ENCODE assay signal across 1 cellular context in genomic region chr9:42852133-42852532, GRCh38.
A peak's percentile ranks its signal among the peaks of the same experiment; 100 is the strongest.
TF ChIP-seq lines count a peak whose summit lies in the region.

No MANE protein-coding gene starts in this region.

TF ChIP-seq in HepG2, 621 proteins besides CTCF, POLR2A, EP300 and RAD21 (continued from another document):
- TF ChIP-seq PRDM4 (CRISPR knock-in tag; IDR thresholded peaks at IDR 0.05; ENCODE audit: borderline replicate concordance) (no peak), ARHGAP35 (CRISPR knock-in tag; IDR thresholded peaks at IDR 0.05; ENCODE audit: borderline replicate concordance) (no peak), ZNF710 (CRISPR knock-in tag; IDR thresholded peaks at IDR 0.05; ENCODE audit: borderline replicate concordance) (no peak), TAF1 (CRISPR knock-in tag; IDR thresholded peaks at IDR 0.05) (0 out of 2 replicates have a peak, but pooled peaks have one; percentile 22), HNF1A (IDR thresholded peaks at IDR 0.05; ENCODE audit: low read depth) (no peak), HNF1A (CRISPR knock-in tag; IDR thresholded peaks at IDR 0.05; ENCODE audit: borderline replicate concordance) (no peak), HMGXB4 (CRISPR knock-in tag; IDR thresholded peaks at IDR 0.05; ENCODE audit: borderline replicate concordance in 1 of 2, low read depth in 1 of 2) (peak; percentile 64 to 91; a peak in 2 of 4 replicates), ZNF616 (CRISPR knock-in tag; IDR thresholded peaks at IDR 0.05; ENCODE audit: low read depth) (no peak), TBX2 (CRISPR knock-in tag; IDR thresholded peaks at IDR 0.05; ENCODE audit: borderline replicate concordance) (peak; percentile 40; the same call in 1 of the 2 replicates), MAFK (conservative IDR thresholded peaks at IDR 0.05 in 1 of 2, IDR thresholded peaks at IDR 0.05 in 1 of 2; ENCODE audit: low read length in 2 of 2) (no peak), FOXA3 (CRISPR knock-in tag; IDR thresholded peaks at IDR 0.05) (no peak), ZNF446 (CRISPR knock-in tag; IDR thresholded peaks at IDR 0.05) (no peak), RBFOX2 (IDR thresholded peaks at IDR 0.05; ENCODE audit: low read depth, low read length) (peak; percentile 76), REPIN1 (CRISPR knock-in tag; IDR thresholded peaks at IDR 0.05; ENCODE audit: borderline replicate concordance, low read depth) (0 out of 2 replicates have a peak, but pooled peaks have one; percentile 27), GABPB1 (CRISPR knock-in tag; IDR thresholded peaks at IDR 0.05) (peak; percentile 86), CENPT (CRISPR knock-in tag; IDR thresholded peaks at IDR 0.05; ENCODE audit: low read depth) (no peak), SMARCC2 (IDR thresholded peaks at IDR 0.05) (no peak), PHF8 (CRISPR knock-in tag; IDR thresholded peaks at IDR 0.05) (peak; percentile 24; the same call in 1 of the 2 replicates), MED13 (CRISPR knock-in tag; IDR thresholded peaks at IDR 0.05) (no peak), ZNF792 (CRISPR knock-in tag; IDR thresholded peaks at IDR 0.05) (no peak), ZFP91 (CRISPR knock-in tag; IDR thresholded peaks at IDR 0.05; ENCODE audit: borderline replicate concordance) (peak; percentile 63; the same call in 1 of the 2 replicates), MED1 (CRISPR knock-in tag; IDR thresholded peaks at IDR 0.05) (0 out of 2 replicates have a peak, but pooled peaks have one; percentile 25), GABPA (IDR thresholded peaks at IDR 0.05; ENCODE audit: low read depth, low read length) (peak; percentile 45), GABPA (CRISPR knock-in tag; IDR thresholded peaks at IDR 0.05; ENCODE audit: low read depth) (no peak), TEAD3 (CRISPR knock-in tag; optimal IDR thresholded peaks at IDR 0.05; ENCODE audit: borderline replicate concordance) (no peak), GTF2F1 (IDR thresholded peaks at IDR 0.05; ENCODE audit: low read length) (no peak), MBD4 (IDR thresholded peaks at IDR 0.05; ENCODE audit: borderline replicate concordance, low read length) (no peak), KLF15 (CRISPR knock-in tag; IDR thresholded peaks at IDR 0.05; ENCODE audit: borderline replicate concordance) (0 out of 2 replicates have a peak, but pooled peaks have one; percentile 33), NFE2 (CRISPR knock-in tag; IDR thresholded peaks at IDR 0.05) (no peak), KMT2B (CRISPR knock-in tag; IDR thresholded peaks at IDR 0.05) (no peak)
- TF ChIP-seq, protein P1, sequence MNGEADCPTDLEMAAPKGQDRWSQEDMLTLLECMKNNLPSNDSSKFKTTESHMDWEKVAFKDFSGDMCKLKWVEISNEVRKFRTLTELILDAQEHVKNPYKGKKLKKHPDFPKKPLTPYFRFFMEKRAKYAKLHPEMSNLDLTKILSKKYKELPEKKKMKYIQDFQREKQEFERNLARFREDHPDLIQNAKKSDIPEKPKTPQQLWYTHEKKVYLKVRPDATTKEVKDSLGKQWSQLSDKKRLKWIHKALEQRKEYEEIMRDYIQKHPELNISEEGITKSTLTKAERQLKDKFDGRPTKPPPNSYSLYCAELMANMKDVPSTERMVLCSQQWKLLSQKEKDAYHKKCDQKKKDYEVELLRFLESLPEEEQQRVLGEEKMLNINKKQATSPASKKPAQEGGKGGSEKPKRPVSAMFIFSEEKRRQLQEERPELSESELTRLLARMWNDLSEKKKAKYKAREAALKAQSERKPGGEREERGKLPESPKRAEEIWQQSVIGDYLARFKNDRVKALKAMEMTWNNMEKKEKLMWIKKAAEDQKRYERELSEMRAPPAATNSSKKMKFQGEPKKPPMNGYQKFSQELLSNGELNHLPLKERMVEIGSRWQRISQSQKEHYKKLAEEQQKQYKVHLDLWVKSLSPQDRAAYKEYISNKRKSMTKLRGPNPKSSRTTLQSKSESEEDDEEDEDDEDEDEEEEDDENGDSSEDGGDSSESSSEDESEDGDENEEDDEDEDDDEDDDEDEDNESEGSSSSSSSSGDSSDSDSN (CRISPR knock-in tag; IDR thresholded peaks at IDR 0.05), result peak; percentile 36; the same call in 1 of the 2 replicates
- TF ChIP-seq, protein P2, sequence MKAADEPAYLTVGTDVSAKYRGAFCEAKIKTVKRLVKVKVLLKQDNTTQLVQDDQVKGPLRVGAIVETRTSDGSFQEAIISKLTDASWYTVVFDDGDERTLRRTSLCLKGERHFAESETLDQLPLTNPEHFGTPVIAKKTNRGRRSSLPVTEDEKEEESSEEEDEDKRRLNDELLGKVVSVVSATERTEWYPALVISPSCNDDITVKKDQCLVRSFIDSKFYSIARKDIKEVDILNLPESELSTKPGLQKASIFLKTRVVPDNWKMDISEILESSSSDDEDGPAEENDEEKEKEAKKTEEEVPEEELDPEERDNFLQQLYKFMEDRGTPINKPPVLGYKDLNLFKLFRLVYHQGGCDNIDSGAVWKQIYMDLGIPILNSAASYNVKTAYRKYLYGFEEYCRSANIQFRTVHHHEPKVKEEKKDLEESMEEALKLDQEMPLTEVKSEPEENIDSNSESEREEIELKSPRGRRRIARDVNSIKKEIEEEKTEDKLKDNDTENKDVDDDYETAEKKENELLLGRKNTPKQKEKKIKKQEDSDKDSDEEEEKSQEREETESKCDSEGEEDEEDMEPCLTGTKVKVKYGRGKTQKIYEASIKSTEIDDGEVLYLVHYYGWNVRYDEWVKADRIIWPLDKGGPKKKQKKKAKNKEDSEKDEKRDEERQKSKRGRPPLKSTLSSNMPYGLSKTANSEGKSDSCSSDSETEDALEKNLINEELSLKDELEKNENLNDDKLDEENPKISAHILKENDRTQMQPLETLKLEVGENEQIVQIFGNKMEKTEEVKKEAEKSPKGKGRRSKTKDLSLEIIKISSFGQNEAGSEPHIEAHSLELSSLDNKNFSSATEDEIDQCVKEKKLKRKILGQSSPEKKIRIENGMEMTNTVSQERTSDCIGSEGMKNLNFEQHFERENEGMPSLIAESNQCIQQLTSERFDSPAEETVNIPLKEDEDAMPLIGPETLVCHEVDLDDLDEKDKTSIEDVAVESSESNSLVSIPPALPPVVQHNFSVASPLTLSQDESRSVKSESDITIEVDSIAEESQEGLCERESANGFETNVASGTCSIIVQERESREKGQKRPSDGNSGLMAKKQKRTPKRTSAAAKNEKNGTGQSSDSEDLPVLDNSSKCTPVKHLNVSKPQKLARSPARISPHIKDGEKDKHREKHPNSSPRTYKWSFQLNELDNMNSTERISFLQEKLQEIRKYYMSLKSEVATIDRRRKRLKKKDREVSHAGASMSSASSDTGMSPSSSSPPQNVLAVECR (CRISPR knock-in tag; IDR thresholded peaks at IDR 0.05; ENCODE audit: borderline replicate concordance), result peak; percentile 59
TF ChIP-seq in HepG2: peak in this region for 51.
